10 cellular contexts compared by ENCODE assay signal in the genomic region with DNA sequence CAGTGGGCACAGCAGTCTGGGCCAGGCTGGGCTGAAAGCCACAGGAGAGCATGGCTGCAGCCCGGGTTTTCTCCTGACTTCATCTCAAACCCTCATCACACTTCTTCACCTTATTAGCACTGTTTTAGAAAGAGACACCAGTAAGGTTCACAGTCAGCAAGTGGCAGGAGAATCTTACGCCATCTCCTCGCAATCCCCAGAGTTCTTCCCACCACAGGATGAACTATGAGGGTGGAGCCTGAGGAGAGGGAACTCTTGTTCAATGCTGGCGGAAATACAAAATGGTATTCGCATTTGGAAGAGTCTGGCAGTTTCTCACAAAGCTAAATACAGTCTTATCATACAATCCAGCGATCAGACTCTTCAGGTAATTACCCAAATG. TPM values are rescaled to one million over a fixed set of nuclear protein-coding genes. Genes with fewer than 3 reads are reported as not detected.
A peak's percentile ranks its signal among the peaks of the same experiment; 100 is the strongest.
DNase-seq lines count a peak whose midpoint lies in the region; ATAC-seq and TF ChIP-seq lines count a peak whose summit lies in the region.
"Had no signal": no experiment of that assay in that cellular context is flagged by ENCODE, and none has a peak within 500 bp of the region (broad histone marks: within the 10 kb centered on the region; RNA-seq: fewer than 3 reads in every experiment).

No MANE protein-coding gene starts in this region.

- CTCF ChIA-PET in RWPE1 (lab: Yijun Ruan, JAX) = interaction anchor here (1.0 kb wide), 1 partner anchor 156 kb away, joined by 4 read pairs; no protein-coding TSS in a partner anchor

- DNase-seq in NCI-H2171 (lab: John Stamatoyannopoulos, UW) (peak; percentile 58), NCI-H2171 treated with DMSO at 0.1 percent for 48 hours (lab: John Stamatoyannopoulos, UW) (no peak), RWPE1 (ENCODE audit: low spot score) (no peak), foreskin keratinocyte (no peak), NCI-H69 (lab: John Stamatoyannopoulos, UW) (no peak)
- DNase-seq: nephron progenitor cell had no signal

- H3K27ac ChIP-seq in RWPE1 = peak overlapping the region; percentile 87
- no peak overlapping the region for H3K27ac ChIP-seq in foreskin keratinocyte
- no peak overlapping the region for H3K27ac ChIP-seq in skeletal muscle tissue (ENCODE audit: low read depth, low read length)

- H3K4me3 ChIP-seq in skeletal muscle tissue (ENCODE audit: low read length in 3 of 3) = no peak overlapping the region

- no peaks in the 10 kb centered on the region for H3K27me3 ChIP-seq in foreskin keratinocyte
- no peaks in the 10 kb centered on the region for H3K27me3 ChIP-seq in skeletal muscle tissue (ENCODE audit: control insufficient read depth in 3 of 3, insufficient read depth in 3 of 3, low read length in 3 of 3)

- H3K9me3 ChIP-seq in skeletal muscle tissue (ENCODE audit: control insufficient read depth in 3 of 3, low read length in 3 of 3) = no peaks in the 10 kb centered on the region

- no peaks in the 10 kb centered on the region for H3K36me3 ChIP-seq in skeletal muscle tissue (ENCODE audit: control insufficient read depth in 3 of 3, insufficient read depth in 3 of 3, low read length in 3 of 3)

- ATAC-seq in foreskin keratinocyte (peak; percentile 39), HG02588 (IDR thresholded peaks at IDR 0.05; ENCODE audit: unreplicated experiment) (no peak), GM18519 (IDR thresholded peaks at IDR 0.05; ENCODE audit: low FRiP score, unreplicated experiment) (no peak)
- ATAC-seq: activated CD4-positive, CD25-positive, alpha-beta regulatory T cell treated with anti-CD3 and anti-CD28 coated beads, Interleukin-2, amount 50 U/mL, for 24 hours had no signal

- peaks cover 37% of the 10 kb centered on the region for H3K4me1 ChIP-seq in foreskin keratinocyte
- H3K4me1 ChIP-seq in skeletal muscle tissue (ENCODE audit: control insufficient read depth in 3 of 3, insufficient read depth in 3 of 3, low read length in 3 of 3) = peaks cover 43 to 58% (median 48%) of the 10 kb centered on the region in 3 donors

- POLR2A ChIA-PET in RWPE1 (lab: Yijun Ruan, JAX; ENCODE audit: low non-redundant PET) = no interaction called here

- TF ChIP-seq CTCF in RWPE1 (conservative IDR thresholded peaks at IDR 0.05; ENCODE audit: low read depth) = no peak
- no peak for TF ChIP-seq CTCF in foreskin keratinocyte (conservative IDR thresholded peaks at IDR 0.05)

- peak overlapping the region in 2 of 3 donors; percentile 32 to 54 for H3K9ac ChIP-seq in skeletal muscle tissue (ENCODE audit: low read depth in 1 of 3, low read length in 3 of 3)

RNA-seq across cellular contexts. Expression of gene BICD2, which starts 14.7 kb away (rescaled TPM):
- 60.0 and 66.3 TPM in 2 replicates for total RNA-seq in foreskin keratinocyte
- 19.3 and 24.2 TPM in 2 replicates for polyA plus RNA-seq in foreskin keratinocyte
- total RNA-seq in skeletal muscle tissue = 29.2 TPM
